ENCODE assay signal across 2 cellular contexts in the genomic region with DNA sequence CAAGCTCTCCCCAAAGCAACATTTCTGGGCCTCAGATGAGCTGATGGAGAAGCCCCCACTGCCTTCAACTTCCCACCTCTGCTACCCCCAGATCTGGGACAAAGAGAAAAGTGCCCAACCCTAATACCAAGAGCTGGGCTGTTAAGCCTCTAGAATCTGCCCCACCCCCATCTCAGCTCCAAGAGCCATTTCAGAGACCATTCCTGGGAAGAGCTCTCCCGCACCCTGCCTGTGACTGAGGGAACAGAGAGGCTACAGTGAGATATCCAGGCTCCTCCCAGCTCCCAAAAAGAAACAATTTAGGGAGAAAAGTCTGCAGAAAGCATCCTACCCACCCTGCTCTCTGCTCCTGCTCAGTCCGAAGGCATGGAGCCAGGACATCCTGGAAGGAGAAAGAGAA.
TF ChIP-seq lines count a peak whose summit lies in the region.

No MANE protein-coding gene starts in this region.

TF ChIP-seq in GM23338, 12 proteins besides CTCF, POLR2A, EP300 and RAD21 (continues in another document):
- TF ChIP-seq ZNF114 (CRISPR knock-in tag; IDR thresholded peaks at IDR 0.05) (no peak), STAT1 (IDR thresholded peaks at IDR 0.05; ENCODE audit: unreplicated experiment) (no peak), NANOG (IDR thresholded peaks at IDR 0.05; ENCODE audit: borderline replicate concordance) (no peak), ZNF331 (CRISPR knock-in tag; IDR thresholded peaks at IDR 0.05; ENCODE audit: low read depth) (no peak), EZH2 (IDR thresholded peaks at IDR 0.05; ENCODE audit: low read depth, unreplicated experiment) (no peak), JUNB (IDR thresholded peaks at IDR 0.05; ENCODE audit: unreplicated experiment) (no peak), EZH2phosphoT487 (IDR thresholded peaks at IDR 0.05; ENCODE audit: unreplicated experiment) (no peak)
- TF ChIP-seq, protein P1, sequence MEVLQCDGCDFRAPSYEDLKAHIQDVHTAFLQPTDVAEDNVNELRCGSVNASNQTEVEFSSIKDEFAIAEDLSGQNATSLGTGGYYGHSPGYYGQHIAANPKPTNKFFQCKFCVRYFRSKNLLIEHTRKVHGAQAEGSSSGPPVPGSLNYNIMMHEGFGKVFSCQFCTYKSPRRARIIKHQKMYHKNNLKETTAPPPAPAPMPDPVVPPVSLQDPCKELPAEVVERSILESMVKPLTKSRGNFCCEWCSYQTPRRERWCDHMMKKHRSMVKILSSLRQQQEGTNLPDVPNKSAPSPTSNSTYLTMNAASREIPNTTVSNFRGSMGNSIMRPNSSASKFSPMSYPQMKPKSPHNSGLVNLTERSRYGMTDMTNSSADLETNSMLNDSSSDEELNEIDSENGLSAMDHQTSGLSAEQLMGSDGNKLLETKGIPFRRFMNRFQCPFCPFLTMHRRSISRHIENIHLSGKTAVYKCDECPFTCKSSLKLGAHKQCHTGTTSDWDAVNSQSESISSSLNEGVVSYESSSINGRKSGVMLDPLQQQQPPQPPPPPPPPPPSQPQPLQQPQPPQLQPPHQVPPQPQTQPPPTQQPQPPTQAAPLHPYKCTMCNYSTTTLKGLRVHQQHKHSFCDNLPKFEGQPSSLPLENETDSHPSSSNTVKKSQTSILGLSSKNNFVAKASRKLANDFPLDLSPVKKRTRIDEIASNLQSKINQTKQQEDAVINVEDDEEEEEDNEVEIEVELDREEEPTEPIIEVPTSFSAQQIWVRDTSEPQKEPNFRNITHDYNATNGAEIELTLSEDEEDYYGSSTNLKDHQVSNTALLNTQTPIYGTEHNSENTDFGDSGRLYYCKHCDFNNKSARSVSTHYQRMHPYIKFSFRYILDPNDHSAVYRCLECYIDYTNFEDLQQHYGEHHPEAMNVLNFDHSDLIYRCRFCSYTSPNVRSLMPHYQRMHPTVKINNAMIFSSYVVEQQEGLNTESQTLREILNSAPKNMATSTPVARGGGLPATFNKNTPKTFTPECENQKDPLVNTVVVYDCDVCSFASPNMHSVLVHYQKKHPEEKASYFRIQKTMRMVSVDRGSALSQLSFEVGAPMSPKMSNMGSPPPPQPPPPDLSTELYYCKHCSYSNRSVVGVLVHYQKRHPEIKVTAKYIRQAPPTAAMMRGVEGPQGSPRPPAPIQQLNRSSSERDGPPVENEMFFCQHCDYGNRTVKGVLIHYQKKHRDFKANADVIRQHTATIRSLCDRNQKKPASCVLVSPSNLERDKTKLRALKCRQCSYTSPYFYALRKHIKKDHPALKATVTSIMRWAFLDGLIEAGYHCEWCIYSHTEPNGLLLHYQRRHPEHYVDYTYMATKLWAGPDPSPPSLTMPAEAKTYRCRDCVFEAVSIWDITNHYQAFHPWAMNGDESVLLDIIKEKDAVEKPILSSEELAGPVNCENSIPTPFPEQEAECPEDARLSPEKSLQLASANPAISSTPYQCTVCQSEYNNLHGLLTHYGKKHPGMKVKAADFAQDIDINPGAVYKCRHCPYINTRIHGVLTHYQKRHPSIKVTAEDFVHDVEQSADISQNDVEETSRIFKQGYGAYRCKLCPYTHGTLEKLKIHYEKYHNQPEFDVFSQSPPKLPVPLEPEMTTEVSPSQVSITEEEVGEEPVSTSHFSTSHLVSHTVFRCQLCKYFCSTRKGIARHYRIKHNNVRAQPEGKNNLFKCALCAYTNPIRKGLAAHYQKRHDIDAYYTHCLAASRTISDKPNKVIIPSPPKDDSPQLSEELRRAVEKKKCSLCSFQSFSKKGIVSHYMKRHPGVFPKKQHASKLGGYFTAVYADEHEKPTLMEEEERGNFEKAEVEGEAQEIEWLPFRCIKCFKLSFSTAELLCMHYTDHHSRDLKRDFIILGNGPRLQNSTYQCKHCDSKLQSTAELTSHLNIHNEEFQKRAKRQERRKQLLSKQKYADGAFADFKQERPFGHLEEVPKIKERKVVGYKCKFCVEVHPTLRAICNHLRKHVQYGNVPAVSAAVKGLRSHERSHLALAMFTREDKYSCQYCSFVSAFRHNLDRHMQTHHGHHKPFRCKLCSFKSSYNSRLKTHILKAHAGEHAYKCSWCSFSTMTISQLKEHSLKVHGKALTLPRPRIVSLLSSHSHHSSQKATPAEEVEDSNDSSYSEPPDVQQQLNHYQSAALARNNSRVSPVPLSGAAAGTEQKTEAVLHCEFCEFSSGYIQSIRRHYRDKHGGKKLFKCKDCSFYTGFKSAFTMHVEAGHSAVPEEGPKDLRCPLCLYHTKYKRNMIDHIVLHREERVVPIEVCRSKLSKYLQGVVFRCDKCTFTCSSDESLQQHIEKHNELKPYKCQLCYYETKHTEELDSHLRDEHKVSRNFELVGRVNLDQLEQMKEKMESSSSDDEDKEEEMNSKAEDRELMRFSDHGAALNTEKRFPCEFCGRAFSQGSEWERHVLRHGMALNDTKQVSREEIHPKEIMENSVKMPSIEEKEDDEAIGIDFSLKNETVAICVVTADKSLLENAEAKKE (CRISPR knock-in tag; IDR thresholded peaks at IDR 0.05), result no peak
- TF ChIP-seq, protein P2, sequence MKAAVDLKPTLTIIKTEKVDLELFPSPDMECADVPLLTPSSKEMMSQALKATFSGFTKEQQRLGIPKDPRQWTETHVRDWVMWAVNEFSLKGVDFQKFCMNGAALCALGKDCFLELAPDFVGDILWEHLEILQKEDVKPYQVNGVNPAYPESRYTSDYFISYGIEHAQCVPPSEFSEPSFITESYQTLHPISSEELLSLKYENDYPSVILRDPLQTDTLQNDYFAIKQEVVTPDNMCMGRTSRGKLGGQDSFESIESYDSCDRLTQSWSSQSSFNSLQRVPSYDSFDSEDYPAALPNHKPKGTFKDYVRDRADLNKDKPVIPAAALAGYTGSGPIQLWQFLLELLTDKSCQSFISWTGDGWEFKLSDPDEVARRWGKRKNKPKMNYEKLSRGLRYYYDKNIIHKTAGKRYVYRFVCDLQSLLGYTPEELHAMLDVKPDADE (IDR thresholded peaks at IDR 0.05), result no peak
- TF ChIP-seq, protein P3, sequence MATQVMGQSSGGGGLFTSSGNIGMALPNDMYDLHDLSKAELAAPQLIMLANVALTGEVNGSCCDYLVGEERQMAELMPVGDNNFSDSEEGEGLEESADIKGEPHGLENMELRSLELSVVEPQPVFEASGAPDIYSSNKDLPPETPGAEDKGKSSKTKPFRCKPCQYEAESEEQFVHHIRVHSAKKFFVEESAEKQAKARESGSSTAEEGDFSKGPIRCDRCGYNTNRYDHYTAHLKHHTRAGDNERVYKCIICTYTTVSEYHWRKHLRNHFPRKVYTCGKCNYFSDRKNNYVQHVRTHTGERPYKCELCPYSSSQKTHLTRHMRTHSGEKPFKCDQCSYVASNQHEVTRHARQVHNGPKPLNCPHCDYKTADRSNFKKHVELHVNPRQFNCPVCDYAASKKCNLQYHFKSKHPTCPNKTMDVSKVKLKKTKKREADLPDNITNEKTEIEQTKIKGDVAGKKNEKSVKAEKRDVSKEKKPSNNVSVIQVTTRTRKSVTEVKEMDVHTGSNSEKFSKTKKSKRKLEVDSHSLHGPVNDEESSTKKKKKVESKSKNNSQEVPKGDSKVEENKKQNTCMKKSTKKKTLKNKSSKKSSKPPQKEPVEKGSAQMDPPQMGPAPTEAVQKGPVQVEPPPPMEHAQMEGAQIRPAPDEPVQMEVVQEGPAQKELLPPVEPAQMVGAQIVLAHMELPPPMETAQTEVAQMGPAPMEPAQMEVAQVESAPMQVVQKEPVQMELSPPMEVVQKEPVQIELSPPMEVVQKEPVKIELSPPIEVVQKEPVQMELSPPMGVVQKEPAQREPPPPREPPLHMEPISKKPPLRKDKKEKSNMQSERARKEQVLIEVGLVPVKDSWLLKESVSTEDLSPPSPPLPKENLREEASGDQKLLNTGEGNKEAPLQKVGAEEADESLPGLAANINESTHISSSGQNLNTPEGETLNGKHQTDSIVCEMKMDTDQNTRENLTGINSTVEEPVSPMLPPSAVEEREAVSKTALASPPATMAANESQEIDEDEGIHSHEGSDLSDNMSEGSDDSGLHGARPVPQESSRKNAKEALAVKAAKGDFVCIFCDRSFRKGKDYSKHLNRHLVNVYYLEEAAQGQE (IDR thresholded peaks at IDR 0.05; ENCODE audit: unreplicated experiment), result no peak

TF ChIP-seq in K562, 482 proteins besides CTCF, POLR2A, EP300 and RAD21:
- TF ChIP-seq, protein P4, sequence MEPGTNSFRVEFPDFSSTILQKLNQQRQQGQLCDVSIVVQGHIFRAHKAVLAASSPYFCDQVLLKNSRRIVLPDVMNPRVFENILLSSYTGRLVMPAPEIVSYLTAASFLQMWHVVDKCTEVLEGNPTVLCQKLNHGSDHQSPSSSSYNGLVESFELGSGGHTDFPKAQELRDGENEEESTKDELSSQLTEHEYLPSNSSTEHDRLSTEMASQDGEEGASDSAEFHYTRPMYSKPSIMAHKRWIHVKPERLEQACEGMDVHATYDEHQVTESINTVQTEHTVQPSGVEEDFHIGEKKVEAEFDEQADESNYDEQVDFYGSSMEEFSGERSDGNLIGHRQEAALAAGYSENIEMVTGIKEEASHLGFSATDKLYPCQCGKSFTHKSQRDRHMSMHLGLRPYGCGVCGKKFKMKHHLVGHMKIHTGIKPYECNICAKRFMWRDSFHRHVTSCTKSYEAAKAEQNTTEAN (CRISPR knock-in tag; IDR thresholded peaks at IDR 0.05), result no peak
